ENCODE assay signal across 10 cellular contexts in genomic region chr2:223465793-223466192, GRCh38.
DNase-seq lines count a peak whose midpoint lies in the region; ATAC-seq, FAIRE-seq and TF ChIP-seq lines count a peak whose summit lies in the region.
"Had no signal": no experiment of that assay in that cellular context is flagged by ENCODE, and none has a peak within 500 bp of the region (broad histone marks: within the 10 kb centered on the region; RNA-seq: fewer than 3 reads in every experiment).

No MANE protein-coding gene starts in this region.

- H3K27me3 Mint-ChIP-seq in astrocyte (ENCODE audit: low read depth, unreplicated experiment): no peaks in the 10 kb centered on the region
- peaks cover 31% of the 10 kb centered on the region for H3K27me3 Mint-ChIP-seq in endodermal cell (ENCODE audit: insufficient read depth)
- H3K27me3 Mint-ChIP-seq: activated T-cell treated with anti-CD3 and anti-CD28 coated beads, Interleukin-2, amount 50 U/mL, for 24 hours had no signal

- H3K27ac Mint-ChIP-seq in astrocyte (ENCODE audit: unreplicated experiment) (no peak overlapping the region), endodermal cell (no peak overlapping the region)
- H3K27ac Mint-ChIP-seq: activated T-cell treated with anti-CD3 and anti-CD28 coated beads, Interleukin-2, amount 50 U/mL, for 24 hours had no signal

- 86 to 96% methylated on average over 2 of the region's 2 CpGs for WGBS in endodermal cell (ENCODE audit: insufficient coverage in 1 of 2, insufficient read length in 1 of 2), 2 experiments

- H3K9me3 Mint-ChIP-seq in astrocyte (ENCODE audit: unreplicated experiment): peaks cover 23% of the 10 kb centered on the region
- H3K9me3 Mint-ChIP-seq in endodermal cell: peaks cover 7% of the 10 kb centered on the region
- H3K9me3 Mint-ChIP-seq: activated T-cell treated with anti-CD3 and anti-CD28 coated beads, Interleukin-2, amount 50 U/mL, for 24 hours had no signal

- intact Hi-C loops in tibial artery (cut with DNase I; ENCODE audit: low total_unique reads): loop anchor here (5.0 to 10.0 kb wide), 2 partner anchors 149 to 413 kb away; partner anchors contain the start of gene KCNE4

- H3K4me1 Mint-ChIP-seq in astrocyte (ENCODE audit: low read depth, unreplicated experiment) (peaks cover 37% of the 10 kb centered on the region), endodermal cell (peaks cover 3% of the 10 kb centered on the region)

- no peak for ATAC-seq in GM18505 (IDR thresholded peaks at IDR 0.05; ENCODE audit: unreplicated experiment)

- H3K4me1 ChIP-seq in astrocyte (ENCODE audit: insufficient read depth, low read length) (peaks cover 12% of the 10 kb centered on the region), tibial artery (peaks cover 5 to 52% (median 16%) of the 10 kb centered on the region in 4 donors), endodermal cell (ENCODE audit: control insufficient read depth, insufficient read depth, low read length) (peaks cover 2% of the 10 kb centered on the region)

- H3K9me3 ChIP-seq in astrocyte (ENCODE audit: insufficient read depth, low read depth, low read length) (no peaks in the 10 kb centered on the region), tibial artery (no peaks in the 10 kb centered on the region), endodermal cell (ENCODE audit: control insufficient read depth, low read length) (no peaks in the 10 kb centered on the region)

- no peak overlapping the region for H2AFZ ChIP-seq in astrocyte (ENCODE audit: low read depth, low read length)

- H3K36me3 Mint-ChIP-seq in astrocyte (ENCODE audit: low read depth, unreplicated experiment): no peaks in the 10 kb centered on the region
- H3K36me3 Mint-ChIP-seq in endodermal cell (ENCODE audit: low read depth): no peaks in the 10 kb centered on the region

- DNase-seq in HT1080 (ENCODE audit: low read depth): peak; percentile 95
- DNase-seq in astrocyte (ENCODE audit: low read depth): peak; percentile 98
- DNase-seq in iPS-NIHi11 (ENCODE audit: low spot score): peak; percentile 23
- peak; percentile 92 to 96 for DNase-seq in tibial artery
- DNase-seq in endodermal cell: no peak
- DNase-seq in NCI-H1105 treated with DMSO at 0.1 percent for 48 hours (lab: John Stamatoyannopoulos, UW): no peak
- DNase-seq in DMS79 (lab: John Stamatoyannopoulos, UW): no peak
- DNase-seq: activated T-cell treated with anti-CD3 and anti-CD28 coated beads, Interleukin-2, amount 50 U/mL, for 24 hours; NCI-H187 had no signal

- H3K4me3 Mint-ChIP-seq in astrocyte (ENCODE audit: unreplicated experiment) (no peak overlapping the region), endodermal cell (no peak overlapping the region)
- H3K4me3 Mint-ChIP-seq: activated T-cell treated with anti-CD3 and anti-CD28 coated beads, Interleukin-2, amount 50 U/mL, for 24 hours had no signal

- no peaks in the 10 kb centered on the region for H3K79me2 ChIP-seq in astrocyte (ENCODE audit: insufficient read depth, low read length)

- H3K4me3 ChIP-seq in astrocyte (ENCODE audit: insufficient read depth, low read depth, low read length): no peak overlapping the region
- no peak overlapping the region for H3K4me3 ChIP-seq in tibial artery
- H3K4me3 ChIP-seq in endodermal cell (ENCODE audit: low read length): no peak overlapping the region

- H3K9ac ChIP-seq in astrocyte (ENCODE audit: low read length) (no peak overlapping the region), endodermal cell (ENCODE audit: extremely low read depth, low read length, poor library complexity, severe bottlenecking) (no peak overlapping the region)

- H3K27ac ChIP-seq in astrocyte (ENCODE audit: low read depth, low read length): no peak overlapping the region
- peak overlapping the region; percentile 39 to 63 for H3K27ac ChIP-seq in tibial artery
- H3K27ac ChIP-seq in endodermal cell (ENCODE audit: low read depth, low read length): no peak overlapping the region

- no peak for TF ChIP-seq CTCF in astrocyte (IDR thresholded peaks at IDR 0.05; ENCODE audit: insufficient read depth, low read depth, low read length)
- no peak for TF ChIP-seq CTCF in tibial artery (IDR thresholded peaks at IDR 0.05)
- no peak for TF ChIP-seq CTCF in endodermal cell (conservative IDR thresholded peaks at IDR 0.05)

- H4K20me1 ChIP-seq in astrocyte (ENCODE audit: insufficient read depth, low read length): no peaks in the 10 kb centered on the region

- H3K36me3 ChIP-seq in astrocyte (ENCODE audit: insufficient read depth, low read length) (no peaks in the 10 kb centered on the region), tibial artery (no peaks in the 10 kb centered on the region), endodermal cell (ENCODE audit: control insufficient read depth, insufficient read depth, low read length) (no peaks in the 10 kb centered on the region)

- peak; percentile 84 for FAIRE-seq in astrocyte (lab: Jason Lieb, UNC)

- H3K27me3 ChIP-seq in astrocyte (ENCODE audit: insufficient read depth, low read length) (no peaks in the 10 kb centered on the region), tibial artery (no peaks in the 10 kb centered on the region), endodermal cell (ENCODE audit: control insufficient read depth, insufficient read depth, low read length, poor library complexity, severe bottlenecking) (no peaks in the 10 kb centered on the region)

- H3K4me2 ChIP-seq in astrocyte (ENCODE audit: low read length): no peak overlapping the region

- TF ChIP-seq POLR2A in GM18505 (IDR thresholded peaks at IDR 0.05; ENCODE audit: borderline replicate concordance, extremely low read depth, insufficient read depth, insufficient read length): no peak

Comparison
In these comparisons a context has a peak if more than half of its experiments do, and no peak if none do; other contexts are left out.
1. DNase-seq: peak in HT1080 (single experiment), astrocyte (single experiment), iPS-NIHi11 (single experiment) and tibial artery (2 of 2); none in endodermal cell (single experiment), NCI-H1105 treated with DMSO at 0.1 percent for 48 hours (single experiment) and DMS79 (single experiment).
2. H3K27ac ChIP-seq: peak in tibial artery (2 of 2); none in astrocyte (single experiment) and endodermal cell (single experiment).